8 cellular contexts compared by ENCODE assay signal in the genomic region with DNA sequence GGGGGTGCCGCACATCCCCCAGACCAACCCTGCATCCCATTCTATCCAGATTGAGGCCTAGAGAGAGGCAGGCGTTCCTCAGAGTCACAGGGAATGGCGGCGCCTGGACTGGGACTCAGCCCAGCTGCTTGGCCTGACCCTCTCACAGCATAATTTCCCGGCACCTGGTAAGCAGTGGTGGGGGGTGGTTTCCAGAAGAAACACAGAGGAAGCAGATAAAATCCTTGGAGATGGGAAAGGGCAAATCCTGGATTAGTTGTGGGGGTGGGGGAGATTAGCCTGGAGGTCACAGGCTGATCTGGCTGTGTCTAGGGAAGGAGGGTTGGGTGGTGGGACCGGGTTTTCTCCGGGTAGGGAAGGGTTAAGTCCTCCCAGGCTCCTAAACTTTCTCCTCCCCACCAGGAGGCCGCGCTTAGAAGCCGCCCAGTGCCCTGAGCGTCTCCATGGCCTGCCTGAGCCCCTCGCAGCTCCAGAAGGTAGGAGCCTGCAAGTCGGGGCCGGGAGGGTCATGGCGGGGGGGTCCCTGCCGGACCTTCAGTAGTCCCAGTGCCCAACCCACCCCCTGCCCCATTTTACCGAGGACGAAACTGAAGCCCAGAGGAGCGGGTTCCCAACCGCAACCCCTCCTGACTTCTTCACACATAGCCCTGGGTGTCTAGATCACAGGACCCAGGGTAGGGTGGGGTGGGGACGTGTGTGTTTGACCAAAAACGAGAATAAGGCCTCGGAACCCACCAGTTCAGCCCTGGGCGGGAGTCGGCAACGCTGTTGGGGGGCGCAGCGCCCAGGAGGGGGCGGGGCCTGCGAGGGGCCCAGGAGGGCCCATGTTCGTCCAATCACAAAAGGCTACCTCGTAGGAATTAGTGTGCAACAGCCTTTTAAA. TPM values are rescaled to one million over a fixed set of nuclear protein-coding genes. Genes with fewer than 3 reads are reported as not detected.
DNase-seq lines count a peak whose midpoint lies in the region; ATAC-seq and TF ChIP-seq lines count a peak whose summit lies in the region.

No MANE protein-coding gene starts in this region.

- DNase-seq in AG20443 (ENCODE audit: low spot score) (peak; percentile 61), SHP77 (lab: John Stamatoyannopoulos, UW) (peak; percentile 31 to 57), fibroblast of peridontal ligament (ENCODE audit: extremely low read depth) (peak; percentile 61), neural crest cell (ENCODE audit: low read depth, low spot score) (peak; percentile 54), foreskin melanocyte (no peak), NCI-H1436 treated with DMSO at 0.1 percent for 48 hours (lab: John Stamatoyannopoulos, UW) (no peak)
- no peak for DNase-seq in activated effector memory CD4-positive, alpha-beta T cell treated with Interleukin-2 at 50 U/mL for 16 hours

- peak overlapping the region; percentile 96 for H3K27ac Mint-ChIP-seq in neural crest cell (ENCODE audit: unreplicated experiment)

- no peaks in the 10 kb centered on the region for H3K9me3 Mint-ChIP-seq in neural crest cell

- H3K4me1 Mint-ChIP-seq in neural crest cell, result peaks cover 12% of the 10 kb centered on the region

- H3K4me3 Mint-ChIP-seq in neural crest cell, result peak overlapping the region; percentile 89

- no peaks in the 10 kb centered on the region for H3K36me3 Mint-ChIP-seq in neural crest cell (ENCODE audit: low read depth)

- H3K27me3 Mint-ChIP-seq in neural crest cell (ENCODE audit: low read depth), result no peaks in the 10 kb centered on the region

- no peak for TF ChIP-seq CTCF in neural crest cell (conservative IDR thresholded peaks at IDR 0.05)

- ATAC-seq in HG03196 (IDR thresholded peaks at IDR 0.05; ENCODE audit: unreplicated experiment), result no peak

RNA-seq across cellular contexts. Expression of a gene that starts 1.3 kb away (rescaled TPM):
- total RNA-seq in neural crest cell, result 3.9 and 5.0 TPM in 2 replicates

RNA-seq across cellular contexts. Expression of a gene that starts 25.3 kb away (rescaled TPM):
- total RNA-seq in neural crest cell, result 20.7 and 21.1 TPM in 2 replicates

RNA-seq across cellular contexts. Expression of a gene that starts 25.4 kb away (rescaled TPM):
- total RNA-seq in neural crest cell, result 128 TPM in 2 replicates

RNA-seq across cellular contexts. Expression of a gene that starts 40.2 kb away (rescaled TPM):
- 48.5 and 49.7 TPM in 2 replicates for total RNA-seq in neural crest cell

RNA-seq across cellular contexts. Expression of a gene that starts 40.4 kb away (rescaled TPM):
- 17.7 and 17.9 TPM in 2 replicates for total RNA-seq in neural crest cell

Comparison
In these comparisons a context has a peak if more than half of its experiments do, and no peak if none do; other contexts are left out.
1. DNase-seq: peak in AG20443 (single experiment), SHP77 (2 of 2), fibroblast of peridontal ligament (single experiment) and neural crest cell (single experiment); none in activated effector memory CD4-positive, alpha-beta T cell treated with Interleukin-2 at 50 U/mL for 16 hours (single experiment), foreskin melanocyte (single experiment) and NCI-H1436 treated with DMSO at 0.1 percent for 48 hours (single experiment).